Comparison of ENCODE assay signal across 21 cellular contexts in genomic region chr21:25579402-25580016, GRCh38. TPM values are rescaled to one million over a fixed set of nuclear protein-coding genes. Genes with fewer than 3 reads are reported as not detected.
A peak's percentile ranks its signal among the peaks of the same experiment; 100 is the strongest.
DNase-seq lines count a peak whose midpoint lies in the region; ATAC-seq and TF ChIP-seq lines count a peak whose summit lies in the region.
"Had no signal": no experiment of that assay in that cellular context is flagged by ENCODE, and none has a peak within 500 bp of the region (broad histone marks: within the 10 kb centered on the region; RNA-seq: fewer than 3 reads in every experiment).

No MANE protein-coding gene starts in this region.

- H3K27me3 Mint-ChIP-seq in activated naive CD4-positive, alpha-beta T cell treated with anti-CD3 and anti-CD28 coated beads for 36 hours (ENCODE audit: low read depth): no peaks in the 10 kb centered on the region
- no peaks in the 10 kb centered on the region for H3K27me3 Mint-ChIP-seq in activated naive CD8-positive, alpha-beta T cell treated with anti-CD3 and anti-CD28 coated beads, Interleukin-2, amount 50 U/mL, for 24 hours
- no peaks in the 10 kb centered on the region for H3K27me3 Mint-ChIP-seq in T-helper 2 cell treated with Interferon-gamma antibody and Interleukin-4, amounts not matched to agents 5 μg/mL and 100 μg/mL, for 36 hours (ENCODE audit: low read depth)
- no peaks in the 10 kb centered on the region for H3K27me3 Mint-ChIP-seq in CD8-positive, alpha-beta T cell (ENCODE audit: low read depth)

- TF ChIP-seq CTCF in OCI-LY3 (IDR thresholded peaks at IDR 0.05; ENCODE audit: low read depth, low read length): no peak
- no peak for TF ChIP-seq CTCF in CD8-positive, alpha-beta T cell (IDR thresholded peaks at IDR 0.05)

- CTCF ChIA-PET in activated naive CD4-positive, alpha-beta T cell treated with anti-CD3 and anti-CD28 coated beads for 36 hours (lab: Charles Lee): interaction anchor here (1.2 kb wide), 1 partner anchor 158 kb away, joined by 3 read pairs; no protein-coding TSS in a partner anchor
- CTCF ChIA-PET in CD8-positive, alpha-beta T cell (lab: Charles Lee): no interaction called here

- no peak for DNase-seq in activated naive CD4-positive, alpha-beta T cell treated with anti-CD3 and anti-CD28 coated beads for 36 hours
- no peak for DNase-seq in activated naive CD4-positive, alpha-beta T cell treated with Interleukin-2 at 50 U/mL for 16 hours
- DNase-seq in activated naive CD8-positive, alpha-beta T cell treated with anti-CD3 and anti-CD28 coated beads, Interleukin-2, amount 50 U/mL, for 24 hours: no peak
- no peak for DNase-seq in stimulated activated effector memory CD8-positive, alpha-beta T cell treated with anti-CD3 and anti-CD28 coated beads, Interleukin-12 subunit alpha, Interleukin-12 subunit beta, amount 100 ng/mL, for 72 hours (ENCODE audit: low spot score in 2 of 2)
- DNase-seq in GF-D8 (lab: John Stamatoyannopoulos, UW): no peak
- no peak for DNase-seq in T-helper 2 cell treated with Interferon-gamma antibody and Interleukin-4, amounts not matched to agents 5 μg/mL and 100 μg/mL, for 36 hours (ENCODE audit: low spot score)
- DNase-seq in CD8-positive, alpha-beta T cell: no peak
- DNase-seq: ACHN, AML-193, COR-L47, DMS153, NCI-H1048, NCI-H1436 treated with DMSO at 0.1 percent for 48 hours, NCI-H2029 treated with DMSO at 0.1 percent for 48 hours, NCI-H2171 treated with DMSO at 0.1 percent for 48 hours, NCI-H774, PC-3 had no signal

- H3K4me2 ChIP-seq in OCI-LY3 (ENCODE audit: low read length): no peak overlapping the region

- H3K9ac ChIP-seq in OCI-LY3 (ENCODE audit: low read length): no peak overlapping the region

- peaks cover 45% of the 10 kb centered on the region for H3K36me3 Mint-ChIP-seq in activated naive CD4-positive, alpha-beta T cell treated with anti-CD3 and anti-CD28 coated beads for 36 hours (ENCODE audit: low read depth)
- H3K36me3 Mint-ChIP-seq in activated naive CD8-positive, alpha-beta T cell treated with anti-CD3 and anti-CD28 coated beads, Interleukin-2, amount 50 U/mL, for 24 hours (ENCODE audit: low read depth): peaks cover 72% of the 10 kb centered on the region
- peaks cover 100% of the 10 kb centered on the region for H3K36me3 Mint-ChIP-seq in stimulated activated effector memory CD8-positive, alpha-beta T cell treated with anti-CD3 and anti-CD28 coated beads, Interleukin-12 subunit alpha, Interleukin-12 subunit beta, amount 100 ng/mL, for 72 hours
- peaks cover 38% of the 10 kb centered on the region for H3K36me3 Mint-ChIP-seq in T-helper 2 cell treated with Interferon-gamma antibody and Interleukin-4, amounts not matched to agents 5 μg/mL and 100 μg/mL, for 36 hours (ENCODE audit: low read depth)
- peaks cover 23% of the 10 kb centered on the region for H3K36me3 Mint-ChIP-seq in CD8-positive, alpha-beta T cell

- H3K4me3 ChIP-seq in OCI-LY3 (ENCODE audit: low read length): no peak overlapping the region
- H3K4me3 ChIP-seq in CD8-positive, alpha-beta T cell (ENCODE audit: low read depth, low read length): no peak overlapping the region
- H3K4me3 ChIP-seq: HAP-1 had no signal

- H3K36me3 ChIP-seq in OCI-LY3 (replicated peaks; ENCODE audit: low read depth, low read length): peaks cover 25% of the 10 kb centered on the region
- H3K36me3 ChIP-seq in CD8-positive, alpha-beta T cell (ENCODE audit: insufficient read depth, low read length): no peaks in the 10 kb centered on the region
- H3K36me3 ChIP-seq: HAP-1 had no signal

- H3K9me3 Mint-ChIP-seq in activated naive CD4-positive, alpha-beta T cell treated with anti-CD3 and anti-CD28 coated beads for 36 hours: no peaks in the 10 kb centered on the region
- H3K9me3 Mint-ChIP-seq in activated naive CD8-positive, alpha-beta T cell treated with anti-CD3 and anti-CD28 coated beads, Interleukin-2, amount 50 U/mL, for 24 hours: no peaks in the 10 kb centered on the region
- no peaks in the 10 kb centered on the region for H3K9me3 Mint-ChIP-seq in stimulated activated effector memory CD8-positive, alpha-beta T cell treated with anti-CD3 and anti-CD28 coated beads, Interleukin-12 subunit alpha, Interleukin-12 subunit beta, amount 100 ng/mL, for 72 hours
- no peaks in the 10 kb centered on the region for H3K9me3 Mint-ChIP-seq in T-helper 2 cell treated with Interferon-gamma antibody and Interleukin-4, amounts not matched to agents 5 μg/mL and 100 μg/mL, for 36 hours
- no peaks in the 10 kb centered on the region for H3K9me3 Mint-ChIP-seq in CD8-positive, alpha-beta T cell

- H3K27me3 ChIP-seq in OCI-LY3 (ENCODE audit: low read depth, low read length): no peaks in the 10 kb centered on the region
- no peaks in the 10 kb centered on the region for H3K27me3 ChIP-seq in CD8-positive, alpha-beta T cell (ENCODE audit: insufficient read depth, low read length)

- peak overlapping the region; percentile 72 for H3K27ac Mint-ChIP-seq in activated naive CD4-positive, alpha-beta T cell treated with anti-CD3 and anti-CD28 coated beads for 36 hours
- H3K27ac Mint-ChIP-seq in activated naive CD8-positive, alpha-beta T cell treated with anti-CD3 and anti-CD28 coated beads, Interleukin-2, amount 50 U/mL, for 24 hours: peak overlapping the region; percentile 84
- H3K27ac Mint-ChIP-seq in stimulated activated effector memory CD8-positive, alpha-beta T cell treated with anti-CD3 and anti-CD28 coated beads, Interleukin-12 subunit alpha, Interleukin-12 subunit beta, amount 100 ng/mL, for 72 hours: peak overlapping the region; percentile 92
- H3K27ac Mint-ChIP-seq in T-helper 2 cell treated with Interferon-gamma antibody and Interleukin-4, amounts not matched to agents 5 μg/mL and 100 μg/mL, for 36 hours: no peak overlapping the region
- H3K27ac Mint-ChIP-seq in CD8-positive, alpha-beta T cell: no peak overlapping the region
- H3K27ac Mint-ChIP-seq: CD14-positive monocyte had no signal

- ATAC-seq in activated naive CD8-positive, alpha-beta T cell treated with anti-CD3 and anti-CD28 coated beads, Interleukin-2, amount 50 U/mL, for 24 hours: no peak
- no peak for ATAC-seq in stimulated activated effector memory CD8-positive, alpha-beta T cell treated with anti-CD3 and anti-CD28 coated beads, Interleukin-12 subunit alpha, Interleukin-12 subunit beta, amount 100 ng/mL, for 72 hours
- no peak for ATAC-seq in CD8-positive, alpha-beta T cell
- ATAC-seq: PC-3 had no signal

- intact Hi-C loops in activated naive CD4-positive, alpha-beta T cell treated with anti-CD3 and anti-CD28 coated beads for 36 hours (cut with micrococcal nuclease): no loop called here
- intact Hi-C loops in CD8-positive, alpha-beta T cell (cut with DNase I, micrococcal nuclease): loop anchor here in 1 of 2 experiments (5.0 kb wide), 1 partner anchor 157 kb away; no protein-coding TSS in a partner anchor

- POLR2A ChIA-PET in CD8-positive, alpha-beta T cell (lab: Charles Lee): interaction anchor here (0.8 kb wide), 1 partner anchor 1107 kb away, joined by 3 read pairs; no protein-coding TSS in a partner anchor

- peaks cover 59% of the 10 kb centered on the region for H3K4me1 Mint-ChIP-seq in activated naive CD4-positive, alpha-beta T cell treated with anti-CD3 and anti-CD28 coated beads for 36 hours (ENCODE audit: low read depth)
- peaks cover 67% of the 10 kb centered on the region for H3K4me1 Mint-ChIP-seq in activated naive CD8-positive, alpha-beta T cell treated with anti-CD3 and anti-CD28 coated beads, Interleukin-2, amount 50 U/mL, for 24 hours
- H3K4me1 Mint-ChIP-seq in stimulated activated effector memory CD8-positive, alpha-beta T cell treated with anti-CD3 and anti-CD28 coated beads, Interleukin-12 subunit alpha, Interleukin-12 subunit beta, amount 100 ng/mL, for 72 hours: peaks cover 59% of the 10 kb centered on the region
- H3K4me1 Mint-ChIP-seq in T-helper 2 cell treated with Interferon-gamma antibody and Interleukin-4, amounts not matched to agents 5 μg/mL and 100 μg/mL, for 36 hours (ENCODE audit: low read depth): peaks cover 43% of the 10 kb centered on the region
- H3K4me1 Mint-ChIP-seq in CD8-positive, alpha-beta T cell (ENCODE audit: low read depth): peaks cover 39% of the 10 kb centered on the region
- H3K4me1 Mint-ChIP-seq: CD14-positive monocyte had no signal

- no peaks in the 10 kb centered on the region for H3K9me3 ChIP-seq in OCI-LY3 (ENCODE audit: insufficient read depth, low read length)
- H3K9me3 ChIP-seq in CD8-positive, alpha-beta T cell (ENCODE audit: low read length): no peaks in the 10 kb centered on the region
- H3K9me3 ChIP-seq: HAP-1 had no signal

- peaks cover 17% of the 10 kb centered on the region for H3K79me2 ChIP-seq in OCI-LY3 (ENCODE audit: low read length)

- H3K4me3 Mint-ChIP-seq in activated naive CD4-positive, alpha-beta T cell treated with anti-CD3 and anti-CD28 coated beads for 36 hours: no peak overlapping the region
- peak overlapping the region; percentile 40 for H3K4me3 Mint-ChIP-seq in activated naive CD8-positive, alpha-beta T cell treated with anti-CD3 and anti-CD28 coated beads, Interleukin-2, amount 50 U/mL, for 24 hours
- H3K4me3 Mint-ChIP-seq in stimulated activated effector memory CD8-positive, alpha-beta T cell treated with anti-CD3 and anti-CD28 coated beads, Interleukin-12 subunit alpha, Interleukin-12 subunit beta, amount 100 ng/mL, for 72 hours: no peak overlapping the region
- H3K4me3 Mint-ChIP-seq in T-helper 2 cell treated with Interferon-gamma antibody and Interleukin-4, amounts not matched to agents 5 μg/mL and 100 μg/mL, for 36 hours: no peak overlapping the region
- no peak overlapping the region for H3K4me3 Mint-ChIP-seq in CD8-positive, alpha-beta T cell
- H3K4me3 Mint-ChIP-seq: CD14-positive monocyte had no signal

- peak overlapping the region; percentile 30 for H3K27ac ChIP-seq in OCI-LY3 (ENCODE audit: low read length)
- H3K27ac ChIP-seq in CD8-positive, alpha-beta T cell (ENCODE audit: low read depth, low read length): no peak overlapping the region

- peaks cover 54% of the 10 kb centered on the region for H3K4me1 ChIP-seq in OCI-LY3 (ENCODE audit: low read length)
- H3K4me1 ChIP-seq in CD8-positive, alpha-beta T cell (ENCODE audit: insufficient read depth, low read length): peaks cover 8% of the 10 kb centered on the region

- H2AFZ ChIP-seq in OCI-LY3 (ENCODE audit: low read depth, low read length): no peak overlapping the region

- H4K20me1 ChIP-seq in OCI-LY3 (ENCODE audit: insufficient read depth, low read length): peaks cover 8% of the 10 kb centered on the region; the same call in 1 of the 2 replicates

RNA-seq across cellular contexts. Expression of gene MRPL39, which starts 27.8 kb away (rescaled TPM):
- 10 to 100 TPM; 71.4 to 75.8 TPM for total RNA-seq in activated naive CD4-positive, alpha-beta T cell treated with anti-CD3 and anti-CD28 coated beads for 36 hours
- 10 to 100 TPM; 13.8 to 17.4 TPM for total RNA-seq in CD8-positive, alpha-beta T cell

RNA-seq across cellular contexts. Expression of gene JAM2, which starts 59.5 kb away (rescaled TPM):
- under 1 TPM; 0.07 to 0.27 TPM for total RNA-seq in activated naive CD4-positive, alpha-beta T cell treated with anti-CD3 and anti-CD28 coated beads for 36 hours
- total RNA-seq in CD8-positive, alpha-beta T cell: not detected
- total RNA-seq: HT-29, PC-3 had no signal

Comparison
In these comparisons a context has a peak if more than half of its experiments do, and no peak if none do; other contexts are left out.
1. H3K27ac Mint-ChIP-seq: peak in activated naive CD4-positive, alpha-beta T cell treated with anti-CD3 and anti-CD28 coated beads for 36 hours (single experiment), activated naive CD8-positive, alpha-beta T cell treated with anti-CD3 and anti-CD28 coated beads, Interleukin-2, amount 50 U/mL, for 24 hours (single experiment) and stimulated activated effector memory CD8-positive, alpha-beta T cell treated with anti-CD3 and anti-CD28 coated beads, Interleukin-12 subunit alpha, Interleukin-12 subunit beta, amount 100 ng/mL, for 72 hours (single experiment); none in T-helper 2 cell treated with Interferon-gamma antibody and Interleukin-4, amounts not matched to agents 5 μg/mL and 100 μg/mL, for 36 hours (single experiment) and CD8-positive, alpha-beta T cell (single experiment).